Comparison of ENCODE assay signal across 16 cellular contexts in the genomic region with DNA sequence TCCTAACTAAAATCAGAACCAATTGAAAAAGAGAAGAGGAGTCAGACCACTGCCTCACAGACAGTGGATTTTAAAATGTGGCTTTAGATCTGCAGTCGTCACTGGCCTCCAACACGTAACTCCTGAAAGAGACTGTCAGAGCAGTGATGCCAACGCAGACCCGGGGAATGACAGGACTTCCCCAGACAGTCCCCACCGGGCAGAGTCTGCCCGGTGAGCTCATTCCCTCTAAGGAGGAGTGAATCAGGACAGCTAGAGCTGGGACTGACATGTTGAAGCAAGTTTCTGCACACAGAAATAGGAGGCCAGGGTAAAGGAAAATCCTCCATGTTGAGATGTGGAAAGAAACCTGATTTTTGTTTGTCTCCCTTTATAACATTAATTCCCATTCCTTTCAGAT.
A peak's percentile ranks its signal among the peaks of the same experiment; 100 is the strongest.
DNase-seq lines count a peak whose midpoint lies in the region; ATAC-seq and TF ChIP-seq lines count a peak whose summit lies in the region.
"Had no signal": no experiment of that assay in that cellular context is flagged by ENCODE, and none has a peak within 500 bp of the region (broad histone marks: within the 10 kb centered on the region; RNA-seq: fewer than 3 reads in every experiment).

No MANE protein-coding gene starts in this region.

- H3K9me3 ChIP-seq in mammary epithelial cell (replicated peaks; ENCODE audit: insufficient read depth, low read length) = peaks cover 4% of the 10 kb centered on the region
- no peaks in the 10 kb centered on the region for H3K9me3 ChIP-seq in vagina
- H3K9me3 ChIP-seq: HAP-1 had no signal

- in situ Hi-C loops in mammary epithelial cell (cut with MboI; ENCODE audit: low sequenced_read_pairs in 2 of 2) = loop anchor here in 1 of 2 donors (5.0 kb wide), 1 partner anchor 53 kb away; no protein-coding TSS in a partner anchor

- ATAC-seq in Right ventricle myocardium inferior (peak; percentile 33), HG03565 (IDR thresholded peaks at IDR 0.05; ENCODE audit: unreplicated experiment) (no peak), HG03442 (IDR thresholded peaks at IDR 0.05; ENCODE audit: unreplicated experiment) (no peak)
- ATAC-seq: stimulated activated effector memory CD8-positive, alpha-beta T cell treated with anti-CD3 and anti-CD28 coated beads, Interleukin-12 subunit alpha, Interleukin-12 subunit beta, amount 100 ng/mL, for 72 hours had no signal

- no TSS peak for BruUV-seq in mammary epithelial cell (replicated peaks; lab: Mats Ljungman, UMichigan)

- H3K4me3 ChIP-seq in mammary epithelial cell (replicated peaks in 1 of 3; ENCODE audit: insufficient read depth in 1 of 3, low read depth in 2 of 3, low read length in 3 of 3) (peak overlapping the region in 1 of 3 experiments; percentile 2), vagina (no peak overlapping the region)
- H3K4me3 ChIP-seq: coronary artery, HAP-1 had no signal

- H4K20me1 ChIP-seq in mammary epithelial cell (ENCODE audit: insufficient read depth, low read length) = no peaks in the 10 kb centered on the region

- dilution Hi-C loops in mammary epithelial cell (cut with HindIII; ENCODE audit: low sequenced_read_pairs) = no loop called here

- WGBS in mammary epithelial cell (ENCODE audit: low coverage, missing lambda C conversion rate) = 0% methylated on average over 4 of the region's 6 CpGs

- CTCF ChIA-PET in mammary epithelial cell (lab: Charles Lee; ENCODE audit: low non-redundant PET) = interaction anchor here (0.6 kb wide), 1 partner anchor 274 kb away, joined by 3 read pairs; no protein-coding TSS in a partner anchor

- H3K4me2 ChIP-seq in mammary epithelial cell (ENCODE audit: insufficient read depth, low read depth, low read length) = peak overlapping the region; percentile 73
- H3K4me2 ChIP-seq: KMS-11 had no signal

- TF ChIP-seq POLR2A in vagina (IDR thresholded peaks at IDR 0.05) = no peak

- no peak overlapping the region for H2AFZ ChIP-seq in mammary epithelial cell (ENCODE audit: low read depth, low read length)

- H3K36me3 ChIP-seq in mammary epithelial cell (ENCODE audit: insufficient read depth, low read length) (no peaks in the 10 kb centered on the region), vagina (no peaks in the 10 kb centered on the region)
- H3K36me3 ChIP-seq: HAP-1 had no signal

- intact Hi-C loops in Right ventricle myocardium inferior (cut with DNase I) = loop anchor here (5.0 kb wide), 1 partner anchor 37 kb away; no protein-coding TSS in a partner anchor
- intact Hi-C loops in cardiac septum (cut with DNase I) = loop anchor here (5.0 kb wide), 1 partner anchor 43 kb away; no protein-coding TSS in a partner anchor
- intact Hi-C loops in mammary epithelial cell (cut with micrococcal nuclease) = no loop called here
- intact Hi-C loops in vagina (cut with DNase I) = no loop called here

- no peaks in the 10 kb centered on the region for H3K27me3 ChIP-seq in mammary epithelial cell (ENCODE audit: insufficient read depth, low read length)
- no peaks in the 10 kb centered on the region for H3K27me3 ChIP-seq in vagina

- TF ChIP-seq CTCF in mammary epithelial cell (conservative IDR thresholded peaks at IDR 0.05 in 1 of 2, IDR thresholded peaks at IDR 0.05 in 1 of 2; ENCODE audit: extremely low read depth in 1 of 2, insufficient read depth in 1 of 2, low read depth in 1 of 2, low read length in 2 of 2) (no peak), vagina (IDR thresholded peaks at IDR 0.05) (no peak)

- peaks cover 24% of the 10 kb centered on the region for H3K4me1 ChIP-seq in mammary epithelial cell (ENCODE audit: insufficient read depth, low read length)
- H3K4me1 ChIP-seq in vagina = peaks cover 31% of the 10 kb centered on the region
- H3K4me1 ChIP-seq: HAP-1 had no signal

- peak overlapping the region; percentile 72 for H3K9ac ChIP-seq in mammary epithelial cell (ENCODE audit: insufficient read depth, low read length)
- H3K9ac ChIP-seq: KMS-11 had no signal

- DNase-seq in Right ventricle myocardium inferior (ENCODE audit: missing footprints) = no peak
- DNase-seq in cardiac septum (ENCODE audit: low spot score) = no peak
- peak; percentile 98 for DNase-seq in mammary epithelial cell
- peak; percentile 67 for DNase-seq in islet precursor cell
- DNase-seq in vagina (ENCODE audit: extremely low spot score in 2 of 2) = no peak
- DNase-seq in DMS 273 (lab: John Stamatoyannopoulos, UW; ENCODE audit: unreplicated experiment) = no peak
- DNase-seq: activated CD4-positive, alpha-beta T cell treated with anti-CD3 and anti-CD28 coated beads for 4 hours; GDM1; NCI-H2227 treated with DMSO at 0.1 percent for 48 hours; SHP77 had no signal

- no peaks in the 10 kb centered on the region for H3K79me2 ChIP-seq in mammary epithelial cell (ENCODE audit: insufficient read depth, low read length)

- H3K27ac ChIP-seq in mammary epithelial cell (ENCODE audit: insufficient read depth, low read depth, low read length) (peak overlapping the region; percentile 94), vagina (peak overlapping the region; percentile 13)
- H3K27ac ChIP-seq: coronary artery, KMS-11 had no signal

Comparison
In these comparisons a context has a peak if more than half of its experiments do, and no peak if none do; other contexts are left out.
1. DNase-seq: peak in mammary epithelial cell (single experiment) and islet precursor cell (single experiment); none in Right ventricle myocardium inferior (single experiment), cardiac septum (single experiment), vagina (0 of 2) and DMS 273 (single experiment).
2. intact Hi-C loops: an anchor here in Right ventricle myocardium inferior (5.0 kb wide) and cardiac septum (5.0 kb wide); none called in mammary epithelial cell and vagina.